ENCODE assay signal across 8 cellular contexts in the genomic region with DNA sequence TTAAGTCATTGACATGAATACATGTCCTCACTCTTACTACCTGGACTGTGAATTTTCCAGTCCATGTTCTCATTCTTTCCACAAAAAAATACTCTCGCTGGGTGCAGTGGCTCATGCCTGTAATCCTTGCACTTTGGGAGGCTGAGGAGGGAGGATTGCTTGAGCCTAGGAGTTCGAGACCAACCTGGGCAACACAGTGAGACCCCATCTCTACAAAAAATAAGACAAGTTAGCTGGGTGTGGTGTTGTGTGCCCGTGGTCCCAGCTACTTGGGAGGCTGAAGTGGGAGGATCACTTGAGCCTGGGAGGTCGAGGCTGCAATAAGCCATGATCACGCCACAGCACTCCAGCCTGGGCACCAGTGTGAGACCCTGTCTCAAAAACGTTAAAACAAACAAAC. TPM values are rescaled to one million over a fixed set of nuclear protein-coding genes. Genes with fewer than 3 reads are reported as not detected.
DNase-seq lines count a peak whose midpoint lies in the region; ATAC-seq and TF ChIP-seq lines count a peak whose summit lies in the region.
"Not testable (repeated sequence)": the region's sequence is repeated elsewhere in the genome, so short reads cannot be mapped to it uniquely, and the experiment has no call there.

No MANE protein-coding gene starts in this region.

- H3K79me2 ChIP-seq in PC-9 (ENCODE audit: low read depth): peaks cover 66% of the 10 kb centered on the region
- peaks cover 89% of the 10 kb centered on the region for H3K79me2 ChIP-seq in hepatocyte
- peaks cover 86% of the 10 kb centered on the region for H3K79me2 ChIP-seq in smooth muscle cell (ENCODE audit: low read depth)

- ATAC-seq in body of pancreas, gastrocnemius medialis: not testable (repeated sequence)

- H3K4me3 Mint-ChIP-seq in Calu3 (ENCODE audit: low read depth, unreplicated experiment): peak overlapping the region; percentile 43
- not testable (repeated sequence) for H3K4me3 Mint-ChIP-seq in progenitor cell of endocrine pancreas (ENCODE audit: low read depth)

- not testable (repeated sequence) for H3K27me3 Mint-ChIP-seq in Calu3 (ENCODE audit: unreplicated experiment); progenitor cell of endocrine pancreas

- H3K27ac Mint-ChIP-seq in Calu3 (ENCODE audit: unreplicated experiment) (peak overlapping the region; percentile 80), progenitor cell of endocrine pancreas (peak overlapping the region; percentile 96)

- not testable (repeated sequence) for H3K4me2 ChIP-seq in PC-9, hepatocyte
- H3K4me2 ChIP-seq in smooth muscle cell: peak overlapping the region; percentile 47

- H3K36me3 Mint-ChIP-seq in Calu3 (ENCODE audit: insufficient read depth, unreplicated experiment) (peaks cover 96% of the 10 kb centered on the region), progenitor cell of endocrine pancreas (ENCODE audit: insufficient read depth) (peaks cover 50% of the 10 kb centered on the region)

- not testable (repeated sequence) for H4K20me1 ChIP-seq in PC-9 (ENCODE audit: insufficient read depth)
- H4K20me1 ChIP-seq in hepatocyte (ENCODE audit: insufficient read depth, poor library complexity, severe bottlenecking): peaks cover 29% of the 10 kb centered on the region
- H4K20me1 ChIP-seq in smooth muscle cell (ENCODE audit: low read depth): peaks cover 88% of the 10 kb centered on the region

- H3K9ac ChIP-seq in smooth muscle cell (ENCODE audit: low read depth): not testable (repeated sequence)

- not testable (repeated sequence) for H3K9me3 ChIP-seq in PC-9 (ENCODE audit: insufficient read depth, low read depth); body of pancreas; hepatocyte (ENCODE audit: low read depth); gastrocnemius medialis; smooth muscle cell (replicated peaks; ENCODE audit: low read depth); thyroid gland

- intact Hi-C loops in Calu3 (cut with micrococcal nuclease; ENCODE audit: unreplicated experiment); PC-9 (cut with micrococcal nuclease; ENCODE audit: unreplicated experiment); body of pancreas (cut with DNase I); gastrocnemius medialis (cut with DNase I; ENCODE audit: low total_unique reads); thyroid gland (cut with DNase I): not testable (repeated sequence)

- H3K4me1 ChIP-seq in PC-9 (replicated peaks; ENCODE audit: insufficient read depth) (peaks cover 14% of the 10 kb centered on the region), body of pancreas (peaks cover 16% of the 10 kb centered on the region), hepatocyte (ENCODE audit: insufficient read depth) (peaks cover 16% of the 10 kb centered on the region), gastrocnemius medialis (peaks cover 20 to 56% of the 10 kb centered on the region in 2 donors), smooth muscle cell (ENCODE audit: low read depth) (peaks cover 17% of the 10 kb centered on the region), thyroid gland (peaks cover 56 to 66% of the 10 kb centered on the region in 2 donors)

- H3K36me3 ChIP-seq in PC-9 (ENCODE audit: low read depth) (peaks cover 62% of the 10 kb centered on the region), gastrocnemius medialis (peaks cover 0 to 83% of the 10 kb centered on the region in 2 donors), smooth muscle cell (ENCODE audit: low read depth) (peaks cover 34% of the 10 kb centered on the region), thyroid gland (peaks cover 29 to 35% of the 10 kb centered on the region in 2 donors)
- H3K36me3 ChIP-seq in body of pancreas (replicated peaks in 1 of 2; ENCODE audit: insufficient read depth in 1 of 2, low read depth in 2 of 2); hepatocyte (replicated peaks; ENCODE audit: insufficient read depth, low read depth): not testable (repeated sequence)

- in situ Hi-C loops in gastrocnemius medialis (cut with MboI; ENCODE audit: low sequenced_read_pairs in 4 of 4): not testable (repeated sequence)

- not testable (repeated sequence) for H3K9me2 ChIP-seq in PC-9 (ENCODE audit: insufficient read depth); hepatocyte (replicated peaks; ENCODE audit: insufficient read depth)

- POLR2A ChIA-PET in PC-9 (lab: Charles Lee; ENCODE audit: unreplicated experiment): not testable (repeated sequence)

- DNase-seq in Calu3; PC-9; body of pancreas; hepatocyte (ENCODE audit: low spot score); progenitor cell of endocrine pancreas (ENCODE audit: low spot score, unreplicated experiment); gastrocnemius medialis; smooth muscle cell (lab: John Stamatoyannopoulos, UW; ENCODE audit: unreplicated experiment); thyroid gland: not testable (repeated sequence)

- TF ChIP-seq CTCF in Calu3 (IDR thresholded peaks at IDR 0.05; ENCODE audit: unreplicated experiment); PC-9 (conservative IDR thresholded peaks at IDR 0.05); body of pancreas (IDR thresholded peaks at IDR 0.05); hepatocyte (IDR thresholded peaks at IDR 0.05; ENCODE audit: poor library complexity); progenitor cell of endocrine pancreas (IDR thresholded peaks at IDR 0.05; ENCODE audit: unreplicated experiment); gastrocnemius medialis (IDR thresholded peaks at IDR 0.05 in 4 of 5, conservative IDR thresholded peaks at IDR 0.05 in 1 of 5); smooth muscle cell (IDR thresholded peaks at IDR 0.05; ENCODE audit: borderline replicate concordance, insufficient read depth, poor library complexity, severe bottlenecking); thyroid gland (IDR thresholded peaks at IDR 0.05): not testable (repeated sequence)

- not testable (repeated sequence) for H3K27ac ChIP-seq in PC-9
- peak overlapping the region in 3 of 4 donors; percentile 59 to 67 (median 64) for H3K27ac ChIP-seq in body of pancreas
- peak overlapping the region; percentile 71 for H3K27ac ChIP-seq in hepatocyte
- peak overlapping the region; percentile 51 to 99 (median 58) for H3K27ac ChIP-seq in gastrocnemius medialis
- peak overlapping the region; percentile 99 for H3K27ac ChIP-seq in smooth muscle cell (ENCODE audit: low read depth)
- peak overlapping the region; percentile 26 to 92 (median 80) for H3K27ac ChIP-seq in thyroid gland

- not testable (repeated sequence) for TF ChIP-seq POLR2A in body of pancreas (IDR thresholded peaks at IDR 0.05); gastrocnemius medialis (IDR thresholded peaks at IDR 0.05); thyroid gland (IDR thresholded peaks at IDR 0.05)

- peaks cover 20% of the 10 kb centered on the region; the same call in 1 of the 2 replicates for H3F3A ChIP-seq in PC-9 (ENCODE audit: insufficient read depth, low read depth)
- H3F3A ChIP-seq in smooth muscle cell (ENCODE audit: low read depth): peaks cover 57% of the 10 kb centered on the region

- not testable (repeated sequence) for H2AFZ ChIP-seq in PC-9; hepatocyte; smooth muscle cell (ENCODE audit: low read depth)

- H3K4me1 Mint-ChIP-seq in Calu3 (ENCODE audit: low read depth, unreplicated experiment): peaks cover 85% of the 10 kb centered on the region
- H3K4me1 Mint-ChIP-seq in progenitor cell of endocrine pancreas (ENCODE audit: low read depth): peaks cover 47% of the 10 kb centered on the region

- not testable (repeated sequence) for BruUV-seq in Calu3 (replicated peaks; lab: Mats Ljungman, UMichigan)
- BruUV-seq in PC-9 (replicated peaks; lab: Mats Ljungman, UMichigan): TSS peak; percentile 8

- not testable (repeated sequence) for H3K4me3 ChIP-seq in PC-9; body of pancreas; hepatocyte; gastrocnemius medialis; smooth muscle cell; thyroid gland (replicated peaks in 1 of 3)

- WGBS in body of pancreas, 2 donors: 75 to 80% methylated on average over 6 of the region's 6 CpGs
- WGBS in hepatocyte (ENCODE audit: low lambda C conversion rate, missing lambda C conversion rate): 96% methylated on average over 6 of the region's 6 CpGs
- 96% methylated on average over 6 of the region's 6 CpGs for WGBS in smooth muscle cell (ENCODE audit: low lambda C conversion rate)
- 91 to 95% methylated on average over 6 of the region's 6 CpGs for WGBS in thyroid gland, 2 donors

- H3K27me3 ChIP-seq in PC-9 (ENCODE audit: insufficient read depth, low read depth); body of pancreas; hepatocyte; gastrocnemius medialis; smooth muscle cell (ENCODE audit: low read depth); thyroid gland: not testable (repeated sequence)

- CTCF ChIA-PET in Calu3 (lab: Charles Lee) (interaction anchor here (1.4 to 1.6 kb wide), 2 partner anchors 8 to 522 kb away, joined by 3 to 4 read pairs; no protein-coding TSS in a partner anchor), PC-9 (lab: Charles Lee) (interaction anchor here (0.6 kb wide), 1 partner anchor 1135 kb away, joined by 14 read pairs; no protein-coding TSS in a partner anchor)

- H3K9me3 Mint-ChIP-seq in Calu3 (ENCODE audit: low read depth, unreplicated experiment); progenitor cell of endocrine pancreas (ENCODE audit: low read depth): not testable (repeated sequence)

RNA-seq across cellular contexts. Expression of a gene that starts 19.1 kb away (rescaled TPM):
- total RNA-seq in Calu3 (2022) (621 and 626 TPM in 2 replicates), PC-9 (2021) (110 and 113 TPM in 2 replicates), body of pancreas (100 to 1,000 TPM; 116 to 138 TPM), hepatocyte (362 and 379 TPM in 2 replicates), progenitor cell of endocrine pancreas (108 and 120 TPM in 2 replicates), gastrocnemius medialis (100 to 1,000 TPM; 111 to 377 (median 324) TPM), smooth muscle cell (347 and 400 TPM in 2 replicates), thyroid gland (100 to 1,000 TPM; 310 to 509 (median 429) TPM)
- polyA plus RNA-seq in hepatocyte (123 and 128 TPM in 2 replicates), smooth muscle cell (140 and 144 TPM in 2 replicates)
